Comparison of ENCODE assay signal across 24 cellular contexts in genomic region chr1:200334661-200335256, GRCh38.
A peak's percentile ranks its signal among the peaks of the same experiment; 100 is the strongest.
DNase-seq lines count a peak whose midpoint lies in the region; ATAC-seq, FAIRE-seq and TF ChIP-seq lines count a peak whose summit lies in the region.
"Had no signal": no experiment of that assay in that cellular context is flagged by ENCODE, and none has a peak within 500 bp of the region (broad histone marks: within the 10 kb centered on the region; RNA-seq: fewer than 3 reads in every experiment).

No MANE protein-coding gene starts in this region.

- no peak overlapping the region for H3K4ac ChIP-seq in IMR-90 (ENCODE audit: low read depth, low read length)
- H3K4ac ChIP-seq in mesendoderm (ENCODE audit: low read depth, low read length): peak overlapping the region; percentile 76

- H3K9me1 ChIP-seq in IMR-90 (ENCODE audit: insufficient read depth, low read length) (peaks cover 4% of the 10 kb centered on the region; the same call in 1 of the 2 replicates), K562 (ENCODE audit: control insufficient read depth, insufficient read depth, low read length) (no peaks in the 10 kb centered on the region)

- H2AK9ac ChIP-seq in IMR-90 (replicated peaks; ENCODE audit: low read depth, low read length, poor library complexity): no peak overlapping the region

- H2BK5ac ChIP-seq in IMR-90 (ENCODE audit: low read depth, low read length, poor library complexity, severe bottlenecking): no peak overlapping the region
- no peak overlapping the region for H2BK5ac ChIP-seq in mesendoderm (ENCODE audit: low read length)

- H3K9me3 ChIP-seq in IMR-90 (ENCODE audit: control insufficient read depth, insufficient read depth, low read length) (no peaks in the 10 kb centered on the region), K562 (replicated peaks; ENCODE audit: control insufficient read depth, insufficient read depth, low read depth, low read length) (no peaks in the 10 kb centered on the region)
- H3K9me3 ChIP-seq: right atrium auricular region had no signal

- TF ChIP-seq POLR2A in IMR-90 (IDR thresholded peaks at IDR 0.05; ENCODE audit: low read depth, low read length) (no peak), K562 (conservative IDR thresholded peaks at IDR 0.05) (no peak)

- H4K5ac ChIP-seq in IMR-90 (ENCODE audit: low read depth, low read length): no peak overlapping the region
- H4K5ac ChIP-seq in mesendoderm (ENCODE audit: low read length): no peak overlapping the region

- H3K36me3 Mint-ChIP-seq in activated T-cell treated with anti-CD3 and anti-CD28 coated beads, Interleukin-2, amount 50 U/mL, for 72 hours (ENCODE audit: insufficient read depth in 2 of 2): no peaks in the 10 kb centered on the region

- in situ Hi-C loops in IMR-90 (cut with MboI; ENCODE audit: low sequenced_read_pairs) (no loop called here), K562 (cut with MboI) (no loop called here)

- intact Hi-C loops in IMR-90 (cut with micrococcal nuclease): no loop called here
- intact Hi-C loops in K562 (cut with micrococcal nuclease): no loop called here

- H2AFZ ChIP-seq in IMR-90 (replicated peaks; ENCODE audit: low read length, poor library complexity) (no peak overlapping the region), K562 (ENCODE audit: low read depth, low read length) (no peak overlapping the region)

- no peak overlapping the region for H4K8ac ChIP-seq in IMR-90 (ENCODE audit: low read depth in 2 of 2, low read length in 2 of 2)
- no peak overlapping the region for H4K8ac ChIP-seq in mesendoderm (ENCODE audit: low read depth, low read length)

- no peaks in the 10 kb centered on the region for H3K79me1 ChIP-seq in IMR-90 (ENCODE audit: low read depth in 1 of 2, low read length in 2 of 2)
- H3K79me1 ChIP-seq in mesendoderm (ENCODE audit: low read length): no peaks in the 10 kb centered on the region

- no peak overlapping the region for H3K27ac ChIP-seq in IMR-90 (ENCODE audit: insufficient read depth, low read length)
- no peak overlapping the region for H3K27ac ChIP-seq in K562 (ENCODE audit: extremely low read depth, low read depth, low read length)
- H3K27ac ChIP-seq in mesendoderm (ENCODE audit: low read depth, low read length): no peak overlapping the region
- H3K27ac ChIP-seq: cardiac muscle cell, right atrium auricular region, SK-N-MC had no signal

- H3K4me1 ChIP-seq in IMR-90 (ENCODE audit: control insufficient read depth, insufficient read depth, low read length) (peaks cover 18% of the 10 kb centered on the region), K562 (replicated peaks in 1 of 2; ENCODE audit: control insufficient read depth in 2 of 2, insufficient read depth in 2 of 2, low read length in 2 of 2) (no peaks in the 10 kb centered on the region), mesendoderm (ENCODE audit: control insufficient read depth, low read depth, low read length) (peaks cover 22% of the 10 kb centered on the region)
- H3K4me1 ChIP-seq: right atrium auricular region had no signal

- CTCF ChIA-PET in IMR-90 (lab: Yijun Ruan, JAX) (no interaction called here), K562 (lab: Yijun Ruan, JAX; ENCODE audit: low intra/inter-chr PET ratio) (interaction anchor here (0.7 kb wide), 1 partner anchor 8 kb away, joined by 3 read pairs; no protein-coding TSS in a partner anchor)

- peak; percentile 85 to 92 for ATAC-seq in activated T-cell treated with anti-CD3 and anti-CD28 coated beads, Interleukin-2, amount 50 U/mL, for 72 hours (replicated peaks in 1 of 2)
- ATAC-seq in IMR-90 (ENCODE audit: low read depth) (no peak), K562 (no peak), GM21367 (IDR thresholded peaks at IDR 0.05; ENCODE audit: unreplicated experiment) (no peak), GM19324 (IDR thresholded peaks at IDR 0.05; ENCODE audit: low FRiP score, unreplicated experiment) (no peak)

- no peaks in the 10 kb centered on the region for H3K9me3 Mint-ChIP-seq in activated T-cell treated with anti-CD3 and anti-CD28 coated beads, Interleukin-2, amount 50 U/mL, for 72 hours
- H3K9me3 Mint-ChIP-seq: activated T-helper 2 cell treated with anti-CD3 and anti-CD28 coated beads, Interferon-gamma antibody, Interleukin-2, Interleukin-4, amounts not matched to agents 10 μg/mL and 5 μg/mL and 100 μg/mL, durations not matched to agents 14 hours and 24 hours and 36 hours; CD4-positive, alpha-beta T cell; dendritic cell treated with granulocyte-macrophage colony-stimulating factor and Interleukin-4, amounts not matched to agents 40 ng/mL and 50 ng/mL, for 4 days; T-helper 2 cell treated with Interferon-gamma antibody and Interleukin-4, amounts not matched to agents 5 μg/mL and 100 μg/mL, for 36 hours had no signal

- POLR2A ChIA-PET in IMR-90 (lab: Charles Lee; ENCODE audit: unreplicated experiment) (no interaction called here), K562 (lab: Yijun Ruan, JAX) (no interaction called here)

- no peak overlapping the region for H3K14ac ChIP-seq in IMR-90 (replicated peaks; ENCODE audit: low read depth, low read length)

- H4K20me1 ChIP-seq in IMR-90 (ENCODE audit: insufficient read depth, low read length) (no peaks in the 10 kb centered on the region), K562 (replicated peaks; ENCODE audit: control insufficient read depth, insufficient read depth, low read length) (peaks cover 3% of the 10 kb centered on the region; the same call in 1 of the 2 replicates)

- TF ChIP-seq RAD21 in IMR-90 (IDR thresholded peaks at IDR 0.05; ENCODE audit: low read length) (no peak), K562 (CRISPR knock-in tag; conservative IDR thresholded peaks at IDR 0.05 in 1 of 2, IDR thresholded peaks at IDR 0.05 in 1 of 2) (no peak)

- H3K9ac ChIP-seq in IMR-90 (ENCODE audit: low read depth, low read length) (no peak overlapping the region), K562 (ENCODE audit: insufficient read depth in 1 of 2, low read depth in 2 of 2, low read length in 2 of 2) (no peak overlapping the region), mesendoderm (ENCODE audit: low read length) (no peak overlapping the region)

- no peak overlapping the region for H2BK15ac ChIP-seq in IMR-90 (ENCODE audit: low read depth, low read length)
- H2BK15ac ChIP-seq in mesendoderm (replicated peaks; ENCODE audit: low read depth): peak overlapping the region; percentile 42

- H3K18ac ChIP-seq in IMR-90 (ENCODE audit: low read depth, low read length): no peak overlapping the region; the same call in 1 of the 2 replicates
- no peak overlapping the region for H3K18ac ChIP-seq in mesendoderm (ENCODE audit: low read length)

- no peak for DNase-seq in activated T-cell treated with anti-CD3 and anti-CD28 coated beads, Interleukin-2, amount 50 U/mL, for 72 hours
- DNase-seq in activated T-cell treated with anti-CD3 and anti-CD28 coated beads for 4 hours (no peak), IMR-90 (no peak), K562 (ENCODE audit: extremely low read depth in 1 of 4, low spot score in 3 of 4) (no peak), mesendoderm (no peak), DMS79 treated with DMSO at 0.1 percent for 48 hours (lab: John Stamatoyannopoulos, UW) (no peak)
- DNase-seq: ACHN; amniotic stem cell; CD4-positive, alpha-beta T cell; hippocampal formation; islet precursor cell; NCI-H187 treated with DMSO at 0.1 percent for 48 hours; stimulated activated CD8-positive, alpha-beta memory T cell treated with anti-CD3 and anti-CD28 coated beads, Interleukin-4, amount 100 ng/mL, for 48 hours had no signal

- FAIRE-seq in K562 (lab: Jason Lieb, UNC): no peak
- FAIRE-seq: GM12891, GM19239, H1 had no signal

- H2BK120ac ChIP-seq in IMR-90 (ENCODE audit: low read depth, low read length): peak overlapping the region; percentile 19; the same call in 1 of the 2 replicates
- no peak overlapping the region for H2BK120ac ChIP-seq in mesendoderm (ENCODE audit: low read depth, low read length)

- H3K36me3 ChIP-seq in IMR-90 (ENCODE audit: control insufficient read depth, insufficient read depth, low read length) (no peaks in the 10 kb centered on the region), K562 (ENCODE audit: control insufficient read depth, insufficient read depth, low read length) (no peaks in the 10 kb centered on the region), mesendoderm (ENCODE audit: control insufficient read depth, insufficient read depth, low read length) (no peaks in the 10 kb centered on the region)
- H3K36me3 ChIP-seq: cardiac muscle cell, right atrium auricular region had no signal

- TF ChIP-seq EP300 in K562 (IDR thresholded peaks at IDR 0.05; ENCODE audit: low read length): no peak

- H3K4me1 Mint-ChIP-seq in activated T-cell treated with anti-CD3 and anti-CD28 coated beads, Interleukin-2, amount 50 U/mL, for 72 hours (ENCODE audit: low read depth): peaks cover 24% of the 10 kb centered on the region

- BruUV-seq in IMR-90 (replicated peaks; lab: Mats Ljungman, UMichigan) (no TSS peak), K562 (replicated peaks; lab: Mats Ljungman, UMichigan) (no TSS peak)

- no peak overlapping the region for H3K4me3 Mint-ChIP-seq in activated T-cell treated with anti-CD3 and anti-CD28 coated beads, Interleukin-2, amount 50 U/mL, for 72 hours
- H3K4me3 Mint-ChIP-seq: CD4-positive, alpha-beta T cell; dendritic cell treated with granulocyte-macrophage colony-stimulating factor and Interleukin-4, amounts not matched to agents 40 ng/mL and 50 ng/mL, for 4 days; T-helper 2 cell treated with Interferon-gamma antibody and Interleukin-4, amounts not matched to agents 5 μg/mL and 100 μg/mL, for 36 hours had no signal

- H3K27ac Mint-ChIP-seq in activated T-cell treated with anti-CD3 and anti-CD28 coated beads, Interleukin-2, amount 50 U/mL, for 72 hours: peak overlapping the region; percentile 76
- H3K27ac Mint-ChIP-seq: activated T-helper 2 cell treated with anti-CD3 and anti-CD28 coated beads, Interferon-gamma antibody, Interleukin-2, Interleukin-4, amounts not matched to agents 10 μg/mL and 5 μg/mL and 100 μg/mL, durations not matched to agents 14 hours and 24 hours and 36 hours; CD4-positive, alpha-beta T cell; dendritic cell treated with granulocyte-macrophage colony-stimulating factor and Interleukin-4, amounts not matched to agents 40 ng/mL and 50 ng/mL, for 4 days; T-helper 2 cell treated with Interferon-gamma antibody and Interleukin-4, amounts not matched to agents 5 μg/mL and 100 μg/mL, for 36 hours had no signal

- H3K79me2 ChIP-seq in K562 (ENCODE audit: control insufficient read depth, insufficient read depth, low read length) (no peaks in the 10 kb centered on the region), mesendoderm (ENCODE audit: control insufficient read depth, insufficient read depth, low read length) (no peaks in the 10 kb centered on the region)

- H3K4me2 ChIP-seq in IMR-90 (ENCODE audit: low read depth, low read length) (no peak overlapping the region), K562 (ENCODE audit: insufficient read depth, low read length) (no peak overlapping the region), mesendoderm (ENCODE audit: low read length) (no peak overlapping the region)

- H3K23ac ChIP-seq in IMR-90 (ENCODE audit: low read depth, low read length) (no peak overlapping the region), mesendoderm (ENCODE audit: low read length) (no peak overlapping the region)

- dilution Hi-C loops in IMR-90 (cut with HindIII; ENCODE audit: low sequenced_read_pairs, unreplicated experiment): no loop called here

- H3K27me3 ChIP-seq in IMR-90 (ENCODE audit: control insufficient read depth, insufficient read depth, low read length) (no peaks in the 10 kb centered on the region), K562 (ENCODE audit: control insufficient read depth in 2 of 2, insufficient read depth in 2 of 2, low read length in 2 of 2) (peaks cover 25 to 43% of the 10 kb centered on the region in 2 experiments), mesendoderm (ENCODE audit: insufficient read depth, low read length, poor library complexity) (no peaks in the 10 kb centered on the region)
- H3K27me3 ChIP-seq: cardiac muscle cell, right atrium auricular region had no signal

- no CpG with 5 or more reads among the region's 2 CpGs for WGBS in IMR-90 (ENCODE audit: extremely low coverage in 2 of 2, insufficient read length in 1 of 2), 2 experiments
- 0% methylated on average over 2 of the region's 2 CpGs for WGBS in K562 (ENCODE audit: insufficient coverage, low coverage, missing lambda C conversion rate)
- WGBS in mesendoderm (ENCODE audit: extremely low coverage, insufficient coverage, low lambda C conversion rate): no CpG with 5 or more reads among the region's 2 CpGs

- TF ChIP-seq CTCF in IMR-90 (conservative IDR thresholded peaks at IDR 0.05; ENCODE audit: low read depth, low read length) (no peak), K562 (IDR thresholded peaks at IDR 0.05 in 2 of 3, conservative IDR thresholded peaks at IDR 0.05 in 1 of 3; ENCODE audit: insufficient read depth in 2 of 3, low read depth in 1 of 3, low read length in 3 of 3) (no peak)

- no peaks in the 10 kb centered on the region for H3K27me3 Mint-ChIP-seq in activated T-cell treated with anti-CD3 and anti-CD28 coated beads, Interleukin-2, amount 50 U/mL, for 72 hours (ENCODE audit: low read depth)
- H3K27me3 Mint-ChIP-seq: CD4-positive, alpha-beta T cell; dendritic cell treated with granulocyte-macrophage colony-stimulating factor and Interleukin-4, amounts not matched to agents 40 ng/mL and 50 ng/mL, for 4 days had no signal

- no peak overlapping the region; the same call in 1 of the 2 replicates for H2BK20ac ChIP-seq in IMR-90 (ENCODE audit: low read depth, low read length)

- H3K4me3 ChIP-seq in IMR-90 (ENCODE audit: insufficient read depth, low read depth, low read length) (no peak overlapping the region), K562 (no peak overlapping the region), mesendoderm (ENCODE audit: low read length) (no peak overlapping the region)
- H3K4me3 ChIP-seq: cardiac muscle cell, right atrium auricular region, SK-N-MC had no signal

- H3K56ac ChIP-seq in IMR-90 (ENCODE audit: extremely low read depth, insufficient read depth, low read length) (no peak overlapping the region), mesendoderm (ENCODE audit: low read length) (no peak overlapping the region)

- peak overlapping the region; percentile 3; the same call in 1 of the 2 replicates for H4K91ac ChIP-seq in IMR-90 (ENCODE audit: insufficient read depth, low read depth, low read length)

- H2AK5ac ChIP-seq in IMR-90 (ENCODE audit: low read depth, low read length) (no peak overlapping the region), mesendoderm (ENCODE audit: low read length) (no peak overlapping the region)

Comparison
In these comparisons a context has a peak if more than half of its experiments do, and no peak if none do; other contexts are left out.
1. ATAC-seq: peak in activated T-cell treated with anti-CD3 and anti-CD28 coated beads, Interleukin-2, amount 50 U/mL, for 72 hours (2 of 2); none in IMR-90 (single experiment), K562 (single experiment), GM21367 (single experiment) and GM19324 (single experiment).